In genomic region chr7:140674899-140675701, GRCh38 we compare ENCODE assay signal across 8 cellular contexts. TPM values are rescaled to one million over a fixed set of nuclear protein-coding genes. Genes with fewer than 3 reads are reported as not detected.
A peak's percentile ranks its signal among the peaks of the same experiment; 100 is the strongest.
DNase-seq lines count a peak whose midpoint lies in the region; ATAC-seq and TF ChIP-seq lines count a peak whose summit lies in the region.

No MANE protein-coding gene starts in this region.

- no peak overlapping the region for H3K27ac ChIP-seq in WERI-Rb-1

- ATAC-seq in HG03095 (IDR thresholded peaks at IDR 0.05; ENCODE audit: unreplicated experiment): no peak

- DNase-seq in NCI-H1105 treated with DMSO at 0.1 percent for 48 hours (lab: John Stamatoyannopoulos, UW): peak; percentile 22
- DNase-seq in NCI-H1105 (lab: John Stamatoyannopoulos, UW): no peak
- peak; percentile 50 for DNase-seq in HFF-Myc (ENCODE audit: extremely low read depth, low read depth)
- DNase-seq in WERI-Rb-1: peak; percentile 59
- DNase-seq in glomerular visceral epithelial cell (ENCODE audit: extremely low spot score): peak; percentile 73
- DNase-seq in renal cortical epithelial cell (ENCODE audit: low read depth): peak; percentile 86
- DNase-seq in 8988T: no peak

- H3K4me3 ChIP-seq in HFF-Myc (replicated peaks; ENCODE audit: low read depth, low read length) (no peak overlapping the region), WERI-Rb-1 (ENCODE audit: low read depth, low read length) (no peak overlapping the region)

- H3K9me3 ChIP-seq in WERI-Rb-1 (ENCODE audit: severe bottlenecking): no peaks in the 10 kb centered on the region

- peaks cover 30% of the 10 kb centered on the region for H3K36me3 ChIP-seq in WERI-Rb-1

- TF ChIP-seq CTCF in HFF-Myc (IDR thresholded peaks at IDR 0.05; ENCODE audit: low read depth, low read length, missing control alignments) (peak; percentile 54), WERI-Rb-1 (IDR thresholded peaks at IDR 0.05; ENCODE audit: low read depth, low read length) (peak; percentile 72)

- H3K27me3 ChIP-seq in WERI-Rb-1 (ENCODE audit: insufficient read depth, low read depth, severe bottlenecking): no peaks in the 10 kb centered on the region

RNA-seq across cellular contexts. Expression of gene ADCK2, which starts 2.4 kb away (rescaled TPM):
- total RNA-seq in renal cortical epithelial cell: 15.6 and 19.4 TPM in 2 replicates

RNA-seq across cellular contexts. Expression of gene NDUFB2, which starts 21.4 kb away (rescaled TPM):
- 208 and 306 TPM in 2 replicates for total RNA-seq in renal cortical epithelial cell

RNA-seq across cellular contexts. Expression of gene DENND2A, which starts 34.5 kb away (rescaled TPM):
- total RNA-seq in renal cortical epithelial cell: 13.5 and 67.9 TPM in 2 replicates

Comparison
In these comparisons a context has a peak if more than half of its experiments do, and no peak if none do; other contexts are left out.
1. DNase-seq: peak in NCI-H1105 treated with DMSO at 0.1 percent for 48 hours (single experiment), HFF-Myc (single experiment), WERI-Rb-1 (single experiment), glomerular visceral epithelial cell (single experiment) and renal cortical epithelial cell (single experiment); none in NCI-H1105 (single experiment) and 8988T (single experiment).